In genomic region chr17:29389994-29390855, GRCh38 we compare ENCODE assay signal across 1 cellular context.
TF ChIP-seq lines count a peak whose summit lies in the region.

TAOK1 (plus strand) TSS chr17:29390363; CDS start chr17:29451549, 61,186 bp downstream.

TF ChIP-seq in HCT116, 20 proteins besides CTCF, POLR2A, EP300 and RAD21 (continued from another document):
- TF ChIP-seq EZH2 (IDR thresholded peaks at IDR 0.05) (no peak), CBX3 (IDR thresholded peaks at IDR 0.05; ENCODE audit: low read depth) (peak; percentile 59; the same call in 1 of the 2 replicates), JUND (IDR thresholded peaks at IDR 0.05) (no peak), EGR1 (IDR thresholded peaks at IDR 0.05; ENCODE audit: low read depth) (no peak), SRF (IDR thresholded peaks at IDR 0.05; ENCODE audit: low read depth) (no peak)
- TF ChIP-seq, protein P1, sequence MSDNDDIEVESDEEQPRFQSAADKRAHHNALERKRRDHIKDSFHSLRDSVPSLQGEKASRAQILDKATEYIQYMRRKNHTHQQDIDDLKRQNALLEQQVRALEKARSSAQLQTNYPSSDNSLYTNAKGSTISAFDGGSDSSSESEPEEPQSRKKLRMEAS (IDR thresholded peaks at IDR 0.05) = peak; percentile 86
TF ChIP-seq in HCT116: peak in this region for 10.
